Comparison of ENCODE assay signal across 22 cellular contexts in the genomic region with DNA sequence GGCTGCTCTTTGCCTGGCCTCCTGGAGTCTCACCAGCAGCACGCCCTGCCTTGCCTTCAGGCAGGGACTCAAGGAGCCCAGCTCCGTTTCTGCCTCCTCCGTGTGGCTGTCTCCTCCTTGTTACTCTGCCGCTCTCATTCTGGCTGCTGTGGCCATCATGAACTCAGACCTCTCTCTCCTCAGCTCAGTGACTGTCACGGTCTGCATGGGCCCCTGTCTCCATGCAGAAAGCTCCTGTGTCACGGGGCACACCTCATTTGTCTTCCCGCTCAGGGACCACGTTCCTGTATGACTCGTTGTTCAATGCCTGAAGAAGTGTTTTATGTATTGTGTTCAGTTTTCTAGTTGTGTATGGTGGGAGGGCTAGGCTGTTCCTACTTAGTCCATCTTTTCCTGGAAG. TPM values are rescaled to one million over a fixed set of nuclear protein-coding genes. Genes with fewer than 3 reads are reported as not detected.
DNase-seq lines count a peak whose midpoint lies in the region; ATAC-seq and TF ChIP-seq lines count a peak whose summit lies in the region.
"Had no signal": no experiment of that assay in that cellular context is flagged by ENCODE, and none has a peak within 500 bp of the region (broad histone marks: within the 10 kb centered on the region; RNA-seq: fewer than 3 reads in every experiment).

No MANE protein-coding gene starts in this region.

- no peak overlapping the region for H3K27ac ChIP-seq in neural progenitor cell
- H3K27ac ChIP-seq: A549; BLaER1 treated with 17β-estradiol and CSF1 and Interleukin-3, amounts not matched to agents 10 nM and 100 nM; HL-60; SK-N-MC had no signal

- H3K9me3 ChIP-seq in neural progenitor cell (ENCODE audit: low read depth) (no peaks in the 10 kb centered on the region), MG63 (no peaks in the 10 kb centered on the region; the same call in 1 of the 2 replicates)

- H3K4me3 Mint-ChIP-seq in stimulated activated naive CD8-positive, alpha-beta T cell treated with anti-CD3 and anti-CD28 coated beads, Interleukin-15, Interleukin-2, amounts not matched to agents 100 ng/mL and 50 ng/mL, for 24 hours, result no peak overlapping the region
- no peak overlapping the region for H3K4me3 Mint-ChIP-seq in central memory CD8-positive, alpha-beta T cell
- peak overlapping the region; percentile 33 for H3K4me3 Mint-ChIP-seq in neural progenitor cell
- H3K4me3 Mint-ChIP-seq: CD8-positive, alpha-beta T cell had no signal

- no peak for TF ChIP-seq CTCF in neural progenitor cell (IDR thresholded peaks at IDR 0.05)

- H3K36me3 Mint-ChIP-seq in stimulated activated naive CD8-positive, alpha-beta T cell treated with anti-CD3 and anti-CD28 coated beads, Interleukin-15, Interleukin-2, amounts not matched to agents 100 ng/mL and 50 ng/mL, for 24 hours (ENCODE audit: low read depth), result peaks cover 31% of the 10 kb centered on the region
- peaks cover 7% of the 10 kb centered on the region for H3K36me3 Mint-ChIP-seq in central memory CD8-positive, alpha-beta T cell (ENCODE audit: insufficient read depth)
- peaks cover 2% of the 10 kb centered on the region for H3K36me3 Mint-ChIP-seq in neural progenitor cell

- peak overlapping the region; percentile 22 for H3K27ac Mint-ChIP-seq in stimulated activated naive CD8-positive, alpha-beta T cell treated with anti-CD3 and anti-CD28 coated beads, Interleukin-15, Interleukin-2, amounts not matched to agents 100 ng/mL and 50 ng/mL, for 24 hours
- peak overlapping the region; percentile 54 for H3K27ac Mint-ChIP-seq in central memory CD8-positive, alpha-beta T cell (ENCODE audit: low read depth)
- H3K27ac Mint-ChIP-seq in neural progenitor cell, result no peak overlapping the region
- H3K27ac Mint-ChIP-seq: CD8-positive, alpha-beta T cell had no signal

- H3K4me3 ChIP-seq in neural progenitor cell (no peak overlapping the region), MG63 (no peak overlapping the region)
- H3K4me3 ChIP-seq: A549; BLaER1 treated with 17β-estradiol and CSF1 and Interleukin-3, amounts not matched to agents 10 nM and 100 nM; SK-N-MC had no signal

- H3K36me3 ChIP-seq in neural progenitor cell, result no peaks in the 10 kb centered on the region
- H3K36me3 ChIP-seq in MG63, result peaks cover 6% of the 10 kb centered on the region; the same call in 1 of the 2 replicates

- peaks cover 90% of the 10 kb centered on the region for H4K20me1 ChIP-seq in neural progenitor cell (ENCODE audit: low read depth)

- no peak overlapping the region for H3K4me2 ChIP-seq in neural progenitor cell
- H3K4me2 ChIP-seq: A549; BLaER1 treated with 17β-estradiol and CSF1 and Interleukin-3, amounts not matched to agents 10 nM and 100 nM had no signal

- peaks cover 59% of the 10 kb centered on the region for H3K27me3 ChIP-seq in neural progenitor cell
- no peaks in the 10 kb centered on the region for H3K27me3 ChIP-seq in MG63
- H3K27me3 ChIP-seq: BLaER1 treated with 17β-estradiol and CSF1 and Interleukin-3, amounts not matched to agents 10 nM and 100 nM had no signal

- H3K9ac ChIP-seq in neural progenitor cell, result no peak overlapping the region
- H3K9ac ChIP-seq: BLaER1 treated with 17β-estradiol and CSF1 and Interleukin-3, amounts not matched to agents 10 nM and 100 nM had no signal

- H3K9me3 Mint-ChIP-seq in stimulated activated naive CD8-positive, alpha-beta T cell treated with anti-CD3 and anti-CD28 coated beads, Interleukin-15, Interleukin-2, amounts not matched to agents 100 ng/mL and 50 ng/mL, for 24 hours, result no peaks in the 10 kb centered on the region
- H3K9me3 Mint-ChIP-seq in central memory CD8-positive, alpha-beta T cell, result no peaks in the 10 kb centered on the region
- no peaks in the 10 kb centered on the region for H3K9me3 Mint-ChIP-seq in neural progenitor cell

- H3K79me2 ChIP-seq in neural progenitor cell (ENCODE audit: low read depth), result peaks cover 45% of the 10 kb centered on the region

- H3F3A ChIP-seq in neural progenitor cell (ENCODE audit: low read depth), result peaks cover 22% of the 10 kb centered on the region

- H3K4me1 ChIP-seq in neural progenitor cell, result peaks cover 20% of the 10 kb centered on the region
- H3K4me1 ChIP-seq: A549 had no signal

- no peak for DNase-seq in stimulated activated naive CD8-positive, alpha-beta T cell treated with anti-CD3 and anti-CD28 coated beads, Interleukin-15, Interleukin-2, amounts not matched to agents 100 U/mL and 50 U/mL, for 24 hours
- DNase-seq in central memory CD8-positive, alpha-beta T cell (ENCODE audit: low spot score in 2 of 2), result no peak
- no peak for DNase-seq in neural progenitor cell (ENCODE audit: low spot score)
- DNase-seq in GOT3 (lab: John Stamatoyannopoulos, UW), result no peak
- DNase-seq in MG63, result no peak
- DNase-seq: CD8-positive, alpha-beta T cell; DMS53; H7; NCI-H1092; NCI-H146; NCI-H2081; NCI-H2171 treated with DMSO at 0.1 percent for 48 hours; NCI-H446 treated with DMSO at 0.1 percent for 48 hours; NCI-H69; NK-92 treated with Interleukin-12 subunit alpha and Interleukin-12 subunit beta, amount 100 ng/mL, for 24 hours; Right ventricle myocardium superior had no signal

- H2AFZ ChIP-seq in neural progenitor cell (replicated peaks), result no peak overlapping the region

- ATAC-seq in stimulated activated naive CD8-positive, alpha-beta T cell treated with anti-CD3 and anti-CD28 coated beads, Interleukin-15, Interleukin-2, amounts not matched to agents 100 U/mL and 50 U/mL, for 24 hours, result no peak
- no peak for ATAC-seq in central memory CD8-positive, alpha-beta T cell (replicated peaks; ENCODE audit: extremely low read depth, poor library complexity, severe bottlenecking)
- ATAC-seq in GM18873 (IDR thresholded peaks at IDR 0.05; ENCODE audit: low FRiP score, unreplicated experiment), result no peak
- ATAC-seq: A549; CD8-positive, alpha-beta T cell had no signal

- H3K27me3 Mint-ChIP-seq in stimulated activated naive CD8-positive, alpha-beta T cell treated with anti-CD3 and anti-CD28 coated beads, Interleukin-15, Interleukin-2, amounts not matched to agents 100 ng/mL and 50 ng/mL, for 24 hours, result no peaks in the 10 kb centered on the region
- no peaks in the 10 kb centered on the region for H3K27me3 Mint-ChIP-seq in central memory CD8-positive, alpha-beta T cell
- peaks cover 2% of the 10 kb centered on the region for H3K27me3 Mint-ChIP-seq in neural progenitor cell (ENCODE audit: insufficient read depth, low read depth)

- peaks cover 10% of the 10 kb centered on the region for H3K4me1 Mint-ChIP-seq in stimulated activated naive CD8-positive, alpha-beta T cell treated with anti-CD3 and anti-CD28 coated beads, Interleukin-15, Interleukin-2, amounts not matched to agents 100 ng/mL and 50 ng/mL, for 24 hours (ENCODE audit: low read depth)
- peaks cover 11% of the 10 kb centered on the region for H3K4me1 Mint-ChIP-seq in central memory CD8-positive, alpha-beta T cell
- H3K4me1 Mint-ChIP-seq in neural progenitor cell, result peaks cover 16% of the 10 kb centered on the region

RNA-seq across cellular contexts. Expression of a gene that starts 25.3 kb away (rescaled TPM):
- 7.4 and 19.9 TPM in 2 replicates for total RNA-seq in neural progenitor cell (ENCODE audit: low replicate concordance)
- total RNA-seq in MG63 (2014; rRNA removed; shearing (Covaris generic); ENCODE audit: low replicate concordance), result 20.3 and 30.6 TPM in 2 replicates
